In the genomic region with DNA sequence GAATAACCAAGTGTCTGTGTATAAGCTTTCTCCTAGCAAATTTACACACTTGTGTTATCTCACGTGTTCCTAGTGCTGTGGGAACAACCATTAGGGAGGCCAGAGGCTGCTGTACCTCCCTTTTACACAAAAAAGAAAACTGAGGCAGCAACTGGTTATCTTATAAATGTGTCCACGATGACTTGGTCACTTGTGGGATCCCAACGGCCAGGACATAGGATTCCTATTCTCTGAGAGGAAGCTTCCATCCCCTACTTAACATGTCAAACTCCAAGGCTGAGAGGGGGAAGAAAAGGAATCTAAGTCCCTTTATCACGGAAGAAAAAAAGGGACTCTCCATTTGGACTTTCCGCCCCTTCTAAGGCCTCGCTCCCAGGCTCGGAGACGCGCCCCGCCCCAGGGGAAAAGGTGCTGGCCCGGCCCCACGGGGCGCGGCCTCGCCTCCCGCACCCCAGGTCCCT, we compare ENCODE assay signal across 8 cellular contexts. TPM values are rescaled to one million over a fixed set of nuclear protein-coding genes. Genes with fewer than 3 reads are reported as not detected.
DNase-seq lines count a peak whose midpoint lies in the region; ATAC-seq lines count a peak whose summit lies in the region.

No MANE protein-coding gene starts in this region.

- H3K4me3 Mint-ChIP-seq in dendritic cell treated with granulocyte-macrophage colony-stimulating factor and Interleukin-4, amounts not matched to agents 40 ng/mL and 50 ng/mL, for 4 days: peak overlapping the region; percentile 90

- no peaks in the 10 kb centered on the region for H3K27me3 Mint-ChIP-seq in dendritic cell treated with granulocyte-macrophage colony-stimulating factor and Interleukin-4, amounts not matched to agents 40 ng/mL and 50 ng/mL, for 4 days

- no peaks in the 10 kb centered on the region for H3K9me3 Mint-ChIP-seq in dendritic cell treated with granulocyte-macrophage colony-stimulating factor and Interleukin-4, amounts not matched to agents 40 ng/mL and 50 ng/mL, for 4 days

- no peaks in the 10 kb centered on the region for H3K79me2 ChIP-seq in GM23248 (ENCODE audit: insufficient read depth)

- H2AFZ ChIP-seq in GM23248: peak overlapping the region; percentile 84

- peaks cover 38% of the 10 kb centered on the region for H3F3A ChIP-seq in GM23248 (ENCODE audit: insufficient read depth)

- H3K4me1 ChIP-seq in GM23248 (ENCODE audit: insufficient read depth) (peaks cover 42% of the 10 kb centered on the region), mucosa of rectum (ENCODE audit: control insufficient read depth in 2 of 2, insufficient read depth in 2 of 2, low read length in 2 of 2) (peaks cover 4 to 7% of the 10 kb centered on the region in 2 donors)

- no peaks in the 10 kb centered on the region for H3K27me3 ChIP-seq in GM23248 (replicated peaks; ENCODE audit: insufficient read depth)
- H3K27me3 ChIP-seq in MG63: no peaks in the 10 kb centered on the region
- no peaks in the 10 kb centered on the region for H3K27me3 ChIP-seq in mucosa of rectum (ENCODE audit: control insufficient read depth in 2 of 2, insufficient read depth in 2 of 2, low read length in 2 of 2)

- H3K36me3 ChIP-seq in GM23248 (ENCODE audit: low read depth) (no peaks in the 10 kb centered on the region), MG63 (no peaks in the 10 kb centered on the region), mucosa of rectum (ENCODE audit: control insufficient read depth in 2 of 2, insufficient read depth in 2 of 2, low read length in 2 of 2) (no peaks in the 10 kb centered on the region)

- peak overlapping the region; percentile 97 for H3K9ac ChIP-seq in GM23248
- peak overlapping the region; percentile 96 to 100 for H3K9ac ChIP-seq in mucosa of rectum (ENCODE audit: low read depth in 1 of 2, low read length in 2 of 2)

- H3K4me3 ChIP-seq in GM23248 (peak overlapping the region; percentile 83), MG63 (peak overlapping the region; percentile 69), mucosa of rectum (ENCODE audit: low read length in 2 of 2) (peak overlapping the region; percentile 87 to 93)

- H3K9me3 ChIP-seq in GM23248 (ENCODE audit: low read depth) (no peaks in the 10 kb centered on the region), MG63 (no peaks in the 10 kb centered on the region), mucosa of rectum (ENCODE audit: control insufficient read depth in 2 of 2, low read length in 2 of 2) (no peaks in the 10 kb centered on the region)

- peak overlapping the region; percentile 100 for H3K27ac ChIP-seq in GM23248
- peak overlapping the region; percentile 99 to 100 for H3K27ac ChIP-seq in mucosa of rectum (ENCODE audit: low read depth in 2 of 2, low read length in 2 of 2)

- H3K4me2 ChIP-seq in GM23248 (ENCODE audit: unreplicated experiment): peak overlapping the region; percentile 82

- intact Hi-C loops in dendritic cell treated with granulocyte-macrophage colony-stimulating factor and Interleukin-4, amounts not matched to agents 40 ng/mL and 50 ng/mL, for 4 days (cut with micrococcal nuclease): loop anchor here (1.0 kb wide), 1 partner anchor 32 kb away; no protein-coding TSS in a partner anchor

- no peaks in the 10 kb centered on the region for H3K9me2 ChIP-seq in GM23248 (ENCODE audit: insufficient read depth)

- WGBS in GM23248 (ENCODE audit: low coverage in 1 of 2, low lambda C conversion rate in 2 of 2, missing lambda C conversion rate in 2 of 2), 2 experiments: 2 to 3% methylated on average over 16 of the region's 16 CpGs

- ATAC-seq in GM18498 (IDR thresholded peaks at IDR 0.05; ENCODE audit: unreplicated experiment): peak; percentile 86

- peak overlapping the region; percentile 93 for H3K27ac Mint-ChIP-seq in dendritic cell treated with granulocyte-macrophage colony-stimulating factor and Interleukin-4, amounts not matched to agents 40 ng/mL and 50 ng/mL, for 4 days

- H4K20me1 ChIP-seq in GM23248 (ENCODE audit: insufficient read depth): no peaks in the 10 kb centered on the region

- H3K4me1 Mint-ChIP-seq in dendritic cell treated with granulocyte-macrophage colony-stimulating factor and Interleukin-4, amounts not matched to agents 40 ng/mL and 50 ng/mL, for 4 days (ENCODE audit: low read depth): peaks cover 48% of the 10 kb centered on the region

- in situ Hi-C loops in GM23248 (cut with MboI): no loop called here

- no peaks in the 10 kb centered on the region for H3K36me3 Mint-ChIP-seq in dendritic cell treated with granulocyte-macrophage colony-stimulating factor and Interleukin-4, amounts not matched to agents 40 ng/mL and 50 ng/mL, for 4 days (ENCODE audit: low read depth)

- DNase-seq in GM23248 (peak; percentile 90), MG63 (no peak), cerebellar cortex (ENCODE audit: low spot score) (no peak), NCI-H2081 (lab: John Stamatoyannopoulos, UW) (no peak), HT-29 (ENCODE audit: low spot score) (no peak)

RNA-seq across cellular contexts. Expression of gene ZNF438, which starts 0.4 kb away (rescaled TPM):
- 2.3 and 2.9 TPM in 2 replicates for total RNA-seq in GM23248 (2014; rRNA removed; shearing (Covaris generic))
- 4.0 and 4.1 TPM in 2 replicates for polyA plus RNA-seq in GM23248 (2016; fragmentation: Nextera tagmentation; extraction: Ambion mirVana)
- 0.30 and 3.7 TPM in 2 replicates for total RNA-seq in MG63 (2014; rRNA removed; shearing (Covaris generic); ENCODE audit: low replicate concordance)
- 1.2 and 1.6 TPM in 2 replicates for total RNA-seq in HT-29 (2014; rRNA removed; shearing (Covaris generic))
